Comparison of ENCODE assay signal across 8 cellular contexts in genomic region chr6:24931752-24932691, GRCh38. TPM values are rescaled to one million over a fixed set of nuclear protein-coding genes. Genes with fewer than 3 reads are reported as not detected.
A peak's percentile ranks its signal among the peaks of the same experiment; 100 is the strongest.
DNase-seq lines count a peak whose midpoint lies in the region; ATAC-seq and TF ChIP-seq lines count a peak whose summit lies in the region.

No MANE protein-coding gene starts in this region.

- H3K27ac ChIP-seq in GM23248, result no peak overlapping the region
- H3K27ac ChIP-seq in esophagus squamous epithelium, result peak overlapping the region in 1 of 4 donors; percentile 27

- peak; percentile 64 for DNase-seq in EH (ENCODE audit: low read depth)
- DNase-seq in GM23248, result peak; percentile 29
- peak; percentile 17 for DNase-seq in RPMI7951 (ENCODE audit: low read depth)
- peak; percentile 81 for DNase-seq in kidney tubule cell (ENCODE audit: low spot score)
- no peak for DNase-seq in GDM1 (lab: John Stamatoyannopoulos, UW)
- DNase-seq in progenitor cell of endocrine pancreas (ENCODE audit: low spot score, unreplicated experiment), result no peak
- DNase-seq in esophagus squamous epithelium (lab: John Stamatoyannopoulos, UW), result no peak

- peaks cover 14% of the 10 kb centered on the region for H3K27me3 Mint-ChIP-seq in progenitor cell of endocrine pancreas

- no peaks in the 10 kb centered on the region for H3K79me2 ChIP-seq in GM23248 (ENCODE audit: insufficient read depth)

- peaks cover 9% of the 10 kb centered on the region for H3F3A ChIP-seq in GM23248 (ENCODE audit: insufficient read depth)

- in situ Hi-C loops in GM23248 (cut with MboI), result no loop called here

- no peaks in the 10 kb centered on the region for H3K27me3 ChIP-seq in GM23248 (replicated peaks; ENCODE audit: insufficient read depth)
- no peaks in the 10 kb centered on the region for H3K27me3 ChIP-seq in esophagus squamous epithelium

- peak overlapping the region; percentile 14 for H3K4me2 ChIP-seq in GM23248 (ENCODE audit: unreplicated experiment)

- WGBS in GM23248 (ENCODE audit: low coverage in 1 of 2, low lambda C conversion rate in 2 of 2, missing lambda C conversion rate in 2 of 2), 2 experiments, result 58 to 61% methylated on average over 7 of the region's 7 CpGs
- WGBS in esophagus squamous epithelium, 2 donors, result 36 to 48% methylated on average over 7 of the region's 7 CpGs

- no peaks in the 10 kb centered on the region for H3K36me3 ChIP-seq in GM23248 (ENCODE audit: low read depth)
- no peaks in the 10 kb centered on the region for H3K36me3 ChIP-seq in esophagus squamous epithelium

- H4K20me1 ChIP-seq in GM23248 (ENCODE audit: insufficient read depth), result no peaks in the 10 kb centered on the region

- no peaks in the 10 kb centered on the region for H3K9me2 ChIP-seq in GM23248 (ENCODE audit: insufficient read depth)

- peaks cover 4% of the 10 kb centered on the region for H3K36me3 Mint-ChIP-seq in progenitor cell of endocrine pancreas (ENCODE audit: insufficient read depth)

- H3K4me3 ChIP-seq in GM23248, result no peak overlapping the region
- H3K4me3 ChIP-seq in esophagus squamous epithelium, result peak overlapping the region in 1 of 4 donors; percentile 38

- H3K4me1 ChIP-seq in GM23248 (ENCODE audit: insufficient read depth) (peaks cover 35% of the 10 kb centered on the region), esophagus squamous epithelium (peaks cover 0 to 49% (median 24%) of the 10 kb centered on the region in 3 donors)

- H3K9me3 ChIP-seq in GM23248 (ENCODE audit: low read depth) (no peaks in the 10 kb centered on the region), esophagus squamous epithelium (no peaks in the 10 kb centered on the region)

- H3K9ac ChIP-seq in GM23248, result no peak overlapping the region

- no peak for TF ChIP-seq CTCF in progenitor cell of endocrine pancreas (IDR thresholded peaks at IDR 0.05; ENCODE audit: unreplicated experiment)
- no peak for TF ChIP-seq CTCF in esophagus squamous epithelium (IDR thresholded peaks at IDR 0.05)

- intact Hi-C loops in esophagus squamous epithelium (cut with DNase I), result no loop called here

- peaks cover 31% of the 10 kb centered on the region for H3K4me1 Mint-ChIP-seq in progenitor cell of endocrine pancreas (ENCODE audit: low read depth)

- no peak overlapping the region for H3K27ac Mint-ChIP-seq in progenitor cell of endocrine pancreas

- no peak overlapping the region for H3K4me3 Mint-ChIP-seq in progenitor cell of endocrine pancreas (ENCODE audit: low read depth)

- peaks cover 7% of the 10 kb centered on the region for H3K9me3 Mint-ChIP-seq in progenitor cell of endocrine pancreas (ENCODE audit: low read depth)

- no peak for ATAC-seq in HG03097 (IDR thresholded peaks at IDR 0.05; ENCODE audit: low FRiP score, unreplicated experiment)

- TF ChIP-seq POLR2A in esophagus squamous epithelium (IDR thresholded peaks at IDR 0.05), result no peak

- H2AFZ ChIP-seq in GM23248, result no peak overlapping the region

RNA-seq across cellular contexts. Expression of gene RIPOR2, which starts 3.7 kb away (rescaled TPM):
- total RNA-seq in GM23248 (2014; rRNA removed; shearing (Covaris generic)), result 2.7 and 3.2 TPM in 2 replicates
- 3.0 and 3.3 TPM in 2 replicates for polyA plus RNA-seq in GM23248 (2016; fragmentation: Nextera tagmentation; extraction: Ambion mirVana)
- total RNA-seq in RPMI7951 (2014; rRNA removed; shearing (Covaris generic)), result 0.68 and 0.72 TPM in 2 replicates
- total RNA-seq in progenitor cell of endocrine pancreas, result 2.2 and 4.0 TPM in 2 replicates
- 1 to 10 TPM in 3 of 4 donors, under 1 TPM in 1; 0.83 to 4.4 (median 3.3) TPM for total RNA-seq in esophagus squamous epithelium

Comparison
In these comparisons a context has a peak if more than half of its experiments do, and no peak if none do; other contexts are left out.
1. DNase-seq: peak in EH (single experiment), GM23248 (single experiment), RPMI7951 (single experiment) and kidney tubule cell (single experiment); none in GDM1 (single experiment), progenitor cell of endocrine pancreas (single experiment) and esophagus squamous epithelium (single experiment).